13 cellular contexts compared by ENCODE assay signal in the genomic region with DNA sequence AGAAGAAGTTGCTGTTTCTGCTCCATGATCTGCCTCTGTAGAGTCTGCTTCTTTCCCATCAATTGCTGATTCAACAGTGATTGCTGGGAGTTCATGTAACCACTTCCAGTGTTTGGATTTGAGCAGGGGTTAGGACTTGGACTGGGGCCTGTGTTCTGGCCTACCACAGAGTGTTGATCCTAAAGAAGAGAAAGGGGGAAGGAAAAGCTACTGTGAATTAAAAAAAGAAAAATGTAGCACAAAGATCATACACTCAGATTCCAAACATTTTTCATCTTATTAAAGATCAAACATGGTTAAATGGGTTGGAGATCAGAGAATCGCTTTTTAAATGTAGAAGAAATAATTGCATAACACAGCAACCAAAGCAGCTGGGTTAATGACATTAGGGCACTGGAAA.
DNase-seq lines count a peak whose midpoint lies in the region; ATAC-seq, FAIRE-seq and TF ChIP-seq lines count a peak whose summit lies in the region.
"Had no signal": no experiment of that assay in that cellular context is flagged by ENCODE, and none has a peak within 500 bp of the region (broad histone marks: within the 10 kb centered on the region; RNA-seq: fewer than 3 reads in every experiment).

No MANE protein-coding gene starts in this region.

- H3K9ac ChIP-seq in astrocyte (ENCODE audit: low read length) (no peak overlapping the region), mesenchymal stem cell (ENCODE audit: low read length) (no peak overlapping the region)

- no peaks in the 10 kb centered on the region for H3K36me3 ChIP-seq in GM23338 (ENCODE audit: insufficient read depth)
- peaks cover 3% of the 10 kb centered on the region for H3K36me3 ChIP-seq in astrocyte (ENCODE audit: insufficient read depth, low read length)
- peaks cover 2 to 28% of the 10 kb centered on the region in 2 experiments for H3K36me3 ChIP-seq in mesenchymal stem cell (ENCODE audit: control insufficient read depth in 1 of 2, insufficient read depth in 2 of 2, low read depth in 1 of 2, low read length in 2 of 2)
- H3K36me3 ChIP-seq in transverse colon = no peaks in the 10 kb centered on the region
- peaks cover 0 to 47% (median 7%) of the 10 kb centered on the region in 6 donors for H3K36me3 ChIP-seq in spleen
- peaks cover 0 to 17% (median 3%) of the 10 kb centered on the region in 4 donors for H3K36me3 ChIP-seq in esophagus muscularis mucosa
- H3K36me3 ChIP-seq: right lobe of liver had no signal

- no peaks in the 10 kb centered on the region for H3K27me3 ChIP-seq in GM23338 (ENCODE audit: insufficient read depth)
- no peaks in the 10 kb centered on the region for H3K27me3 ChIP-seq in astrocyte (ENCODE audit: insufficient read depth, low read length)
- no peaks in the 10 kb centered on the region for H3K27me3 ChIP-seq in mesenchymal stem cell (ENCODE audit: control insufficient read depth in 1 of 2, insufficient read depth in 1 of 2, low read length in 2 of 2)
- no peaks in the 10 kb centered on the region for H3K27me3 ChIP-seq in transverse colon
- H3K27me3 ChIP-seq in spleen (replicated peaks in 1 of 7) = no peaks in the 10 kb centered on the region
- H3K27me3 ChIP-seq in esophagus muscularis mucosa = no peaks in the 10 kb centered on the region
- H3K27me3 ChIP-seq: right lobe of liver had no signal

- H4K91ac ChIP-seq in mesenchymal stem cell (ENCODE audit: low read length) = no peak overlapping the region

- no peak overlapping the region for H3K4ac ChIP-seq in mesenchymal stem cell (ENCODE audit: low read depth in 1 of 2, low read length in 2 of 2)

- no peaks in the 10 kb centered on the region for H3K36me3 Mint-ChIP-seq in GM23338 (ENCODE audit: low read depth)
- H3K36me3 Mint-ChIP-seq in astrocyte (ENCODE audit: low read depth, unreplicated experiment) = peaks cover 4% of the 10 kb centered on the region

- intact Hi-C loops in transverse colon (cut with DNase I; ENCODE audit: low total_unique reads) (no loop called here), spleen (cut with DNase I; ENCODE audit: low total_unique reads) (no loop called here), esophagus muscularis mucosa (cut with DNase I) (no loop called here)

- FAIRE-seq in astrocyte (lab: Jason Lieb, UNC) = no peak
- FAIRE-seq: kidney had no signal

- no peaks in the 10 kb centered on the region for H3K9me3 ChIP-seq in astrocyte (ENCODE audit: insufficient read depth, low read depth, low read length)
- no peaks in the 10 kb centered on the region for H3K9me3 ChIP-seq in mesenchymal stem cell (ENCODE audit: control insufficient read depth, low read length)
- H3K9me3 ChIP-seq in transverse colon = no peaks in the 10 kb centered on the region
- no peaks in the 10 kb centered on the region for H3K9me3 ChIP-seq in spleen
- no peaks in the 10 kb centered on the region for H3K9me3 ChIP-seq in esophagus muscularis mucosa
- H3K9me3 ChIP-seq: right lobe of liver had no signal

- H3K4me2 ChIP-seq in GM23338 (no peak overlapping the region; the same call in 1 of the 2 replicates), astrocyte (ENCODE audit: low read length) (peak overlapping the region; percentile 21), mesenchymal stem cell (ENCODE audit: low read length, poor library complexity, severe bottlenecking) (no peak overlapping the region)

- H2AFZ ChIP-seq in GM23338 (no peak overlapping the region), astrocyte (ENCODE audit: low read depth, low read length) (no peak overlapping the region), mesenchymal stem cell (ENCODE audit: low read depth, low read length) (no peak overlapping the region)

- no peaks in the 10 kb centered on the region for H3K9me3 Mint-ChIP-seq in GM23338
- H3K9me3 Mint-ChIP-seq in astrocyte (ENCODE audit: unreplicated experiment) = no peaks in the 10 kb centered on the region
- H3K9me3 Mint-ChIP-seq: naive B cell had no signal

- no peak overlapping the region for H2BK120ac ChIP-seq in mesenchymal stem cell (ENCODE audit: low read depth, low read length)

- no peak overlapping the region for H2BK15ac ChIP-seq in mesenchymal stem cell (ENCODE audit: low read depth, poor library complexity, severe bottlenecking)

- no peaks in the 10 kb centered on the region for H3K9me2 ChIP-seq in GM23338 (ENCODE audit: insufficient read depth)

- no peak for ATAC-seq in GM23338
- no peak for ATAC-seq in GM21528 (IDR thresholded peaks at IDR 0.05; ENCODE audit: low FRiP score, unreplicated experiment)
- ATAC-seq: right lobe of liver; stimulated activated naive CD8-positive, alpha-beta T cell treated with anti-CD3 and anti-CD28 coated beads, Interleukin-15, Interleukin-2, amounts not matched to agents 100 U/mL and 50 U/mL, for 24 hours had no signal

- no peak for TF ChIP-seq POLR2A in transverse colon (IDR thresholded peaks at IDR 0.05)
- no peak for TF ChIP-seq POLR2A in spleen (IDR thresholded peaks at IDR 0.05)
- no peak for TF ChIP-seq POLR2A in esophagus muscularis mucosa (IDR thresholded peaks at IDR 0.05; ENCODE audit: low read depth)

- H3K79me2 ChIP-seq in GM23338 (replicated peaks; ENCODE audit: insufficient read depth) = no peaks in the 10 kb centered on the region
- H3K79me2 ChIP-seq in astrocyte (ENCODE audit: insufficient read depth, low read length) = no peaks in the 10 kb centered on the region

- no peaks in the 10 kb centered on the region for H3F3A ChIP-seq in GM23338 (replicated peaks; ENCODE audit: low read depth)

- no peak overlapping the region for H2BK5ac ChIP-seq in mesenchymal stem cell (ENCODE audit: low read depth, low read length, poor library complexity, severe bottlenecking)

- in situ Hi-C loops in transverse colon (cut with MboI; ENCODE audit: low pct_ligation_motif_present in 1 of 4, low pct_unique_long_range_greater_than_20kb in 1 of 4, low sequenced_read_pairs in 3 of 4) = no loop called here

- no peak overlapping the region for H3K4me3 ChIP-seq in GM23338
- H3K4me3 ChIP-seq in astrocyte (ENCODE audit: insufficient read depth, low read depth, low read length) = no peak overlapping the region
- H3K4me3 ChIP-seq in mesenchymal stem cell (ENCODE audit: insufficient read depth in 1 of 2, low read depth in 1 of 2, low read length in 2 of 2) = no peak overlapping the region
- no peak overlapping the region for H3K4me3 ChIP-seq in transverse colon
- H3K4me3 ChIP-seq in spleen = no peak overlapping the region
- no peak overlapping the region for H3K4me3 ChIP-seq in esophagus muscularis mucosa
- H3K4me3 ChIP-seq: right lobe of liver had no signal

- H3K14ac ChIP-seq in mesenchymal stem cell (ENCODE audit: low read length in 2 of 2) = no peak overlapping the region

- peak overlapping the region; percentile 87 for H2AK5ac ChIP-seq in mesenchymal stem cell (ENCODE audit: low read length, severe bottlenecking)

- TF ChIP-seq EP300 in transverse colon (IDR thresholded peaks at IDR 0.05; ENCODE audit: low read depth) (no peak), esophagus muscularis mucosa (IDR thresholded peaks at IDR 0.05) (no peak)

- H3K27ac Mint-ChIP-seq in GM23338 = peak overlapping the region; percentile 36; the same call in 1 of the 2 replicates
- H3K27ac Mint-ChIP-seq in astrocyte (ENCODE audit: unreplicated experiment) = peak overlapping the region; percentile 72
- H3K27ac Mint-ChIP-seq: naive B cell had no signal

- H3K23ac ChIP-seq in mesenchymal stem cell (ENCODE audit: low read length in 2 of 2) = no peak overlapping the region

- peaks cover 6% of the 10 kb centered on the region for H3K79me1 ChIP-seq in mesenchymal stem cell (replicated peaks; ENCODE audit: low read length, poor library complexity, severe bottlenecking)

- H4K20me1 ChIP-seq in GM23338 (replicated peaks; ENCODE audit: insufficient read depth) = no peaks in the 10 kb centered on the region
- H4K20me1 ChIP-seq in astrocyte (ENCODE audit: insufficient read depth, low read length) = no peaks in the 10 kb centered on the region

- H4K8ac ChIP-seq in mesenchymal stem cell (ENCODE audit: low read length) = no peak overlapping the region

- 100% methylated on average over 1 of the region's 1 CpG for WGBS in mesenchymal stem cell
- 61 to 78% methylated on average over 1 of the region's 1 CpG for WGBS in transverse colon (ENCODE audit: low coverage in 1 of 2), 2 donors
- 85 to 95% (median 89%) methylated on average over 1 of the region's 1 CpG for WGBS in spleen, 5 donors
- 76% methylated on average over 1 of the region's 1 CpG for WGBS in esophagus muscularis mucosa

- no peak overlapping the region for H3K18ac ChIP-seq in mesenchymal stem cell (ENCODE audit: low read depth in 1 of 2, low read length in 2 of 2)

- no peak for TF ChIP-seq CTCF in GM23338 (conservative IDR thresholded peaks at IDR 0.05; ENCODE audit: low read depth in 2 of 2)
- no peak for TF ChIP-seq CTCF in astrocyte (IDR thresholded peaks at IDR 0.05; ENCODE audit: insufficient read depth, low read depth, low read length)
- TF ChIP-seq CTCF in transverse colon (IDR thresholded peaks at IDR 0.05) = no peak
- no peak for TF ChIP-seq CTCF in spleen (IDR thresholded peaks at IDR 0.05 in 8 of 11, conservative IDR thresholded peaks at IDR 0.05 in 3 of 11)
- TF ChIP-seq CTCF in esophagus muscularis mucosa (IDR thresholded peaks at IDR 0.05) = no peak

- no peaks in the 10 kb centered on the region for H3K27me3 Mint-ChIP-seq in GM23338 (ENCODE audit: insufficient read depth, low read depth, poor library complexity)
- no peaks in the 10 kb centered on the region for H3K27me3 Mint-ChIP-seq in astrocyte (ENCODE audit: low read depth, unreplicated experiment)
- H3K27me3 Mint-ChIP-seq: naive B cell had no signal

- no peak overlapping the region for H3K4me3 Mint-ChIP-seq in GM23338
- peak overlapping the region; percentile 63 for H3K4me3 Mint-ChIP-seq in astrocyte (ENCODE audit: unreplicated experiment)
- H3K4me3 Mint-ChIP-seq: naive B cell had no signal

- H3K27ac ChIP-seq in GM23338 (ENCODE audit: low read depth) = no peak overlapping the region
- no peak overlapping the region for H3K27ac ChIP-seq in astrocyte (ENCODE audit: low read depth, low read length)
- peak overlapping the region; percentile 63 for H3K27ac ChIP-seq in mesenchymal stem cell (ENCODE audit: low read length, poor library complexity, severe bottlenecking)
- peak overlapping the region; percentile 4 to 47 (median 14) for H3K27ac ChIP-seq in transverse colon
- H3K27ac ChIP-seq in spleen = no peak overlapping the region
- peak overlapping the region in 1 of 4 donors; percentile 10 for H3K27ac ChIP-seq in esophagus muscularis mucosa (replicated peaks in 1 of 4)
- H3K27ac ChIP-seq: right lobe of liver had no signal

- no peak overlapping the region for H2BK12ac ChIP-seq in mesenchymal stem cell (ENCODE audit: low read length in 2 of 2)

- H3K4me1 ChIP-seq in GM23338 (ENCODE audit: insufficient read depth) = peaks cover 44% of the 10 kb centered on the region
- H3K4me1 ChIP-seq in astrocyte (ENCODE audit: insufficient read depth, low read length) = peaks cover 8% of the 10 kb centered on the region
- H3K4me1 ChIP-seq in mesenchymal stem cell (ENCODE audit: control insufficient read depth, insufficient read depth, low read depth, low read length) = peaks cover 8% of the 10 kb centered on the region
- H3K4me1 ChIP-seq in transverse colon = peaks cover 0 to 23% (median 12%) of the 10 kb centered on the region in 4 donors
- no peaks in the 10 kb centered on the region for H3K4me1 ChIP-seq in spleen
- peaks cover 0 to 11% (median 0%) of the 10 kb centered on the region in 4 donors for H3K4me1 ChIP-seq in esophagus muscularis mucosa
- H3K4me1 ChIP-seq: right lobe of liver had no signal

- DNase-seq in GM23338 (ENCODE audit: low spot score) = no peak
- DNase-seq in astrocyte (ENCODE audit: low read depth) = peak; percentile 60
- DNase-seq in mesenchymal stem cell = peak; percentile 52
- DNase-seq in transverse colon = no peak
- no peak for DNase-seq in spleen
- DNase-seq in GM19240 (ENCODE audit: insufficient read length, low spot score) = no peak
- no peak for DNase-seq in esophagus muscularis mucosa (ENCODE audit: extremely low spot score)
- DNase-seq: effector CD4-positive, alpha-beta T cell; kidney; naive B cell; right lobe of liver; stimulated activated naive CD8-positive, alpha-beta T cell treated with anti-CD3 and anti-CD28 coated beads, Interleukin-15, Interleukin-2, amounts not matched to agents 100 U/mL and 50 U/mL, for 24 hours had no signal

- H3K4me1 Mint-ChIP-seq in GM23338 = peaks cover 53% of the 10 kb centered on the region
- H3K4me1 Mint-ChIP-seq in astrocyte (ENCODE audit: low read depth, unreplicated experiment) = peaks cover 25% of the 10 kb centered on the region

Comparison
In these comparisons a context has a peak if more than half of its experiments do, and no peak if none do; other contexts are left out.
1. DNase-seq: peak in astrocyte (single experiment) and mesenchymal stem cell (single experiment); none in GM23338 (single experiment), transverse colon (single experiment), spleen (single experiment), GM19240 (single experiment) and esophagus muscularis mucosa (single experiment).
2. H3K27ac ChIP-seq: peak in mesenchymal stem cell (single experiment) and transverse colon (4 of 4); none in GM23338 (single experiment), astrocyte (single experiment) and spleen (0 of 8).